8 cellular contexts compared by ENCODE assay signal in the genomic region with DNA sequence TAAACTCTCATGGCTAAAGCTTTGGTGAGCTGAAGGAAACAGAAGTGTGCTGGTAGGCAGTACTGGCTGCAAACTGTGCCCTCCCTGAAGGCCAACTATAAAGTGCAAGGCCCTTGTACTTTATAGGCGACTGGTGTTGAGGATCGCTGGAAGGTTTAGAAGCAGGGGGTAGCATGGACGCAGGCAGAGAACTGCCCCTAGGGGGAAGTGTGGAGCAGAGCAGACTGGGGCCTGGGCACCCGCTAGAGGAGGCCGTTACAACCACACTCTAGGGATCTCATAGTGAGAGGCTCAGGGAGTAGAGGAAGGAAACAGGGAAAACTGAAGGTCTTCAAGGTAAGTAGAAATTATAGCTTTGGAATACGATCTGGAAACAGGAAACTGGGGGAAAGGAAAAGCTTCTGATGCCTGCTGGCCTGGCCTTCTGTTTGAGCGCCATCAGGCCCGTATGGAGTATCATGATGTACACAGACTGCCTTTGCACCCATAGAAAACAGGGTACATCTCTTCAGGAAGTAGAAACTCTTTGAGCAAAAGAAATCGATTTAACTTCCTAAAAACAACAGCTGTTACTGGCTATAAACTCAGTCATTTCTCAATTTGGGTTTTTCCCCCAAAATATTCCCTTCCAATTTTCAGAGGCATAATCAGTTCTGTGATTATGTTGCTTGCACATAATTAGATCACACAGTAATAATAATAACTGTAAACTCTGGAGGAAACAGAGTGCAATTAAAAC. TPM values are rescaled to one million over a fixed set of nuclear protein-coding genes. Genes with fewer than 3 reads are reported as not detected.
DNase-seq lines count a peak whose midpoint lies in the region; ATAC-seq and TF ChIP-seq lines count a peak whose summit lies in the region.

No MANE protein-coding gene starts in this region.

- no peaks in the 10 kb centered on the region for H3K36me3 ChIP-seq in spleen

- CTCF ChIA-PET in HEK293T (lab: Yijun Ruan, JAX): interaction anchor here (0.6 to 1.4 kb wide), 2 partner anchors 17 to 538 kb away, joined by 4 to 5 read pairs; no protein-coding TSS in a partner anchor

- intact Hi-C loops in spleen (cut with DNase I; ENCODE audit: low total_unique reads): no loop called here

- peak overlapping the region in 4 of 8 donors; percentile 10 to 57 (median 14) for H3K4me3 ChIP-seq in spleen

- peaks cover 47 to 99% (median 79%) of the 10 kb centered on the region in 6 donors for H3K4me1 ChIP-seq in spleen

- TF ChIP-seq POLR2A in spleen (IDR thresholded peaks at IDR 0.05): no peak

- WGBS in spleen, 5 donors: 16 to 28% (median 22%) methylated on average over 9 of the region's 9 CpGs

- peak; percentile 31 for ATAC-seq in GM18508 (IDR thresholded peaks at IDR 0.05; ENCODE audit: insufficient read depth, unreplicated experiment)

- DNase-seq in HEK293T (ENCODE audit: extremely low spot score) (peak; percentile 62), NCI-H82 treated with DMSO at 0.1 percent for 48 hours (lab: John Stamatoyannopoulos, UW; ENCODE audit: unreplicated experiment) (peak; percentile 27), activated T-helper 1 cell treated with Interleukin-2 at 50 U/mL for 16 hours (ENCODE audit: low read depth) (peak; percentile 54), germinal center (ENCODE audit: low spot score) (peak; percentile 65), spleen (peak; percentile 92), NCI-H1105 treated with DMSO at 0.1 percent for 48 hours (lab: John Stamatoyannopoulos, UW) (no peak), RKO (ENCODE audit: low spot score) (no peak)

- TF ChIP-seq CTCF in spleen (IDR thresholded peaks at IDR 0.05 in 8 of 11, conservative IDR thresholded peaks at IDR 0.05 in 3 of 11): peak; percentile 65 to 87 (median 78)

- peak overlapping the region; percentile 81 to 96 (median 90) for H3K27ac ChIP-seq in spleen

- H3K27me3 ChIP-seq in spleen (replicated peaks in 1 of 7): no peaks in the 10 kb centered on the region

- POLR2A ChIA-PET in HEK293T (lab: Yijun Ruan, JAX): no interaction called here

- H3K9me3 ChIP-seq in spleen: no peaks in the 10 kb centered on the region

TF ChIP-seq in HEK293T, 16 proteins besides CTCF, POLR2A, EP300 and RAD21:
- TF ChIP-seq SP1 (IDR thresholded peaks at IDR 0.05): no peak

RNA-seq across cellular contexts. Expression of a gene that starts 23.9 kb away (rescaled TPM):
- total RNA-seq in spleen: over 10,000 TPM in 3 of 7 donors, 1,000 to 10,000 TPM in 4; 6,343 to 12,135 (median 6,919) TPM
- polyA plus RNA-seq in spleen: over 10,000 TPM; 14,844 to 19,174 (median 17,521) TPM

RNA-seq across cellular contexts. Expression of a gene that starts 44.6 kb away (rescaled TPM):
- total RNA-seq in spleen: 10 to 100 TPM; 19.9 to 76.5 (median 35.7) TPM
- polyA plus RNA-seq in spleen: 1 to 10 TPM; 1.1 to 3.5 (median 1.5) TPM

Comparison
In these comparisons a context has a peak if more than half of its experiments do, and no peak if none do; other contexts are left out.
1. DNase-seq: peak in HEK293T (single experiment), NCI-H82 treated with DMSO at 0.1 percent for 48 hours (single experiment), activated T-helper 1 cell treated with Interleukin-2 at 50 U/mL for 16 hours (single experiment), germinal center (single experiment) and spleen (single experiment); none in NCI-H1105 treated with DMSO at 0.1 percent for 48 hours (single experiment) and RKO (single experiment).